ENCODE assay signal across 4 cellular contexts in genomic region chr3:37138816-37139215, GRCh38.
TF ChIP-seq lines count a peak whose summit lies in the region.

No MANE protein-coding gene starts in this region.

TF ChIP-seq in A549, 52 proteins besides CTCF, POLR2A, EP300 and RAD21:
- TF ChIP-seq NR3C1 (IDR thresholded peaks at IDR 0.05) (no peak), HMGXB4 (CRISPR knock-in tag; IDR thresholded peaks at IDR 0.05; ENCODE audit: borderline replicate concordance) (no peak), PHF8 (IDR thresholded peaks at IDR 0.05; ENCODE audit: borderline replicate concordance, low read depth) (no peak), RARB (CRISPR knock-in tag; IDR thresholded peaks at IDR 0.05) (no peak), CBX2 (IDR thresholded peaks at IDR 0.05; ENCODE audit: borderline replicate concordance, low read depth) (no peak), FOSL2 (IDR thresholded peaks at IDR 0.05) (no peak), FOSL2 (CRISPR knock-in tag; IDR thresholded peaks at IDR 0.05) (no peak), POLR2AphosphoS2 (conservative IDR thresholded peaks at IDR 0.05; ENCODE audit: low read length) (no peak), ZSCAN20 (CRISPR knock-in tag; IDR thresholded peaks at IDR 0.05) (no peak), JUNB (IDR thresholded peaks at IDR 0.05) (no peak), TFCP2L1 (CRISPR knock-in tag; IDR thresholded peaks at IDR 0.05) (no peak), BCL3 (IDR thresholded peaks at IDR 0.05) (no peak)
TF ChIP-seq in A549: peak in this region for 0.

TF ChIP-seq in IMR-90, 13 proteins besides CTCF, POLR2A, EP300 and RAD21:
- TF ChIP-seq MAFK (IDR thresholded peaks at IDR 0.05; ENCODE audit: low read depth, low read length): no peak
- no peak for TF ChIP-seq BHLHE40 (IDR thresholded peaks at IDR 0.05; ENCODE audit: low read depth, low read length)
- TF ChIP-seq RFX5 (IDR thresholded peaks at IDR 0.05; ENCODE audit: low read depth, low read length): no peak
- no peak for TF ChIP-seq NFE2L2 (IDR thresholded peaks at IDR 0.05; ENCODE audit: low read depth, low read length)
- TF ChIP-seq CHD1 (IDR thresholded peaks at IDR 0.05; ENCODE audit: low read depth, low read length): no peak
- no peak for TF ChIP-seq USF2 (IDR thresholded peaks at IDR 0.05; ENCODE audit: low read depth, low read length)
- TF ChIP-seq MAZ (IDR thresholded peaks at IDR 0.05; ENCODE audit: borderline replicate concordance, low read depth, low read length): no peak
- TF ChIP-seq FOS (IDR thresholded peaks at IDR 0.05; ENCODE audit: low read depth, low read length): no peak
- no peak for TF ChIP-seq MXI1 (IDR thresholded peaks at IDR 0.05; ENCODE audit: borderline replicate concordance, low read depth, low read length)

TF ChIP-seq in liver, 16 proteins besides CTCF, POLR2A, EP300 and RAD21:
- TF ChIP-seq SP1 (IDR thresholded peaks at IDR 0.05): peak; percentile 31
- peak; percentile 37 to 45 for TF ChIP-seq HNF4A (conservative IDR thresholded peaks at IDR 0.05)
- TF ChIP-seq TAF1 (conservative IDR thresholded peaks at IDR 0.05): no peak
- TF ChIP-seq RXRA (IDR thresholded peaks at IDR 0.05): peak; percentile 55 to 64
TF ChIP-seq in liver: peak in this region for 3.

TF ChIP-seq in SK-N-SH, 30 proteins besides CTCF, POLR2A, EP300 and RAD21:
- no peak for TF ChIP-seq IRF3 (IDR thresholded peaks at IDR 0.05; ENCODE audit: low read depth, low read length)
- TF ChIP-seq TCF12 (IDR thresholded peaks at IDR 0.05): no peak
- no peak for TF ChIP-seq USF1 (IDR thresholded peaks at IDR 0.05; ENCODE audit: borderline replicate concordance, low read depth)
- TF ChIP-seq ELF1 (IDR thresholded peaks at IDR 0.05): no peak
- no peak for TF ChIP-seq JUND (IDR thresholded peaks at IDR 0.05)
- TF ChIP-seq SMC3 (IDR thresholded peaks at IDR 0.05; ENCODE audit: low read depth, low read length): no peak
- TF ChIP-seq MAX (IDR thresholded peaks at IDR 0.05; ENCODE audit: low read depth): no peak
